Comparison of ENCODE assay signal across 10 cellular contexts in the genomic region with DNA sequence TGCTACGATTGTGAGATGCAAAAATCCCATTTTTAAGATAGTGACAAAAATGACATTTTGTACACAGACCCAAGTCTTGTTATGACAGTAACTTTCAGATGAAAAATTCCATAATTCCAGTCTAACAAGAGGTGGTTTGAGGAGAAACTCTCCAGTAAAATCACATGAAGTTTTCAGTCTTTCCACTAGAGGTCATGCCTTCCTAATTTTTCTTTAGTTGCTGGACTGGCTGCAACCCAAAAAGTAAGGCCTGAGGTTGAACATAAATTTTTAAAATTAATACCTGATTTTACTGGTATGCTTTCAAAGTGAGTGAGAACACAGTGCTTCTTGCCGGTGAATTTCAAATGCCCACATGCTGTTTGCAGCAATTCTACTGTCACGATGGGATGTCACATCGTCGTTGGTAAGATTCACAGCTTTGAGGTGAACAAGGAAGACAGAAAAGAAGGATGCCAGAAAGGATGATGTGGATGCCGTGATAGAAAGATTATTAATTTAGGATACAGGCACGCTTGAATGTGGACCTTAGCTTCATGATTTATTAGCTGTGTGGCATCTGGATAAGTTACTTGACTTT.
A peak's percentile ranks its signal among the peaks of the same experiment; 100 is the strongest.
DNase-seq lines count a peak whose midpoint lies in the region; ATAC-seq and TF ChIP-seq lines count a peak whose summit lies in the region.
"Had no signal": no experiment of that assay in that cellular context is flagged by ENCODE, and none has a peak within 500 bp of the region (broad histone marks: within the 10 kb centered on the region; RNA-seq: fewer than 3 reads in every experiment).

No MANE protein-coding gene starts in this region.

- TF ChIP-seq CTCF in coronary artery (IDR thresholded peaks at IDR 0.05) (peak; percentile 52), nephron (IDR thresholded peaks at IDR 0.05; ENCODE audit: unreplicated experiment in 3 of 3) (peak; percentile 73 to 85 (median 76))

- no peaks in the 10 kb centered on the region for H3K9me3 Mint-ChIP-seq in nephron

- H3K4me1 Mint-ChIP-seq in nephron: peaks cover 39% of the 10 kb centered on the region

- no peak for ATAC-seq in HG02870 (IDR thresholded peaks at IDR 0.05; ENCODE audit: unreplicated experiment)
- ATAC-seq in HG03439 (IDR thresholded peaks at IDR 0.05; ENCODE audit: unreplicated experiment): no peak
- ATAC-seq: naive thymus-derived CD8-positive, alpha-beta T cell had no signal

- no peak overlapping the region for H3K27ac ChIP-seq in coronary artery

- no peak overlapping the region for H3K4me3 ChIP-seq in coronary artery
- H3K4me3 ChIP-seq: SJSA1 had no signal

- DNase-seq in DMS114 treated with DMSO at 0.1 percent for 48 hours (lab: John Stamatoyannopoulos, UW; ENCODE audit: unreplicated experiment): peak; percentile 47
- DNase-seq in HT1080 (ENCODE audit: low read depth): peak; percentile 72
- peak; percentile 17 for DNase-seq in NOMO-1 treated with dmso at 0.1 percent for 144 hours (lab: John Stamatoyannopoulos, UW; ENCODE audit: unreplicated experiment)
- no peak for DNase-seq in coronary artery (ENCODE audit: low spot score)
- DNase-seq in GF-D8 (lab: John Stamatoyannopoulos, UW): no peak

- no peak overlapping the region for H3K27ac Mint-ChIP-seq in nephron

- no peaks in the 10 kb centered on the region for H3K27me3 Mint-ChIP-seq in nephron (ENCODE audit: low read depth)

- no peak overlapping the region for H3K4me3 Mint-ChIP-seq in nephron
- H3K4me3 Mint-ChIP-seq: naive thymus-derived CD8-positive, alpha-beta T cell had no signal

- no peaks in the 10 kb centered on the region for H3K36me3 Mint-ChIP-seq in nephron (ENCODE audit: low read depth)
- H3K36me3 Mint-ChIP-seq: naive thymus-derived CD8-positive, alpha-beta T cell had no signal

Comparison
In these comparisons a context has a peak if more than half of its experiments do, and no peak if none do; other contexts are left out.
1. DNase-seq: peak in DMS114 treated with DMSO at 0.1 percent for 48 hours (single experiment), HT1080 (single experiment) and NOMO-1 treated with dmso at 0.1 percent for 144 hours (single experiment); none in coronary artery (single experiment) and GF-D8 (single experiment).